In the genomic region with DNA sequence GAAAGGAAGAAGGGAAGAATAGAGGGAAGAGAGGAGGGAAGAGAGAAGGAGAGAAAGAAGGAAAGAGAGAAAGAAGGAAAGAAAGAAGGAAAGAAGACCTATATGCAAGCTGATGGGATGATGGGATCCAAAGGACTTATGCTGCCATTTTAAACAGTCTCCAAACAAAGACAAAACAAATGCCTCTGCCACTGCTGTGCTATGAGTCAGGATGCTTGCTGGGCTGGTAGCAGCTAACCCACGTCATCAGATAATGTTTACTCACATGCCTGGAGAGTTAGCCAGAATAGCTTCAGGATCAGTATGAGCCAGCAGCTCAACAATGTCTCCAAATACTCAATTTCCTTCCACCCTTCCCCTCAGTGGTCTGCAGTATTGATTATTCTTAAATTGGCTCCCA, we compare ENCODE assay signal across 1 cellular context.
TF ChIP-seq lines count a peak whose summit lies in the region.

No MANE protein-coding gene starts in this region.

TF ChIP-seq in liver, 16 proteins besides CTCF, POLR2A, EP300 and RAD21:
- TF ChIP-seq, protein P1, sequence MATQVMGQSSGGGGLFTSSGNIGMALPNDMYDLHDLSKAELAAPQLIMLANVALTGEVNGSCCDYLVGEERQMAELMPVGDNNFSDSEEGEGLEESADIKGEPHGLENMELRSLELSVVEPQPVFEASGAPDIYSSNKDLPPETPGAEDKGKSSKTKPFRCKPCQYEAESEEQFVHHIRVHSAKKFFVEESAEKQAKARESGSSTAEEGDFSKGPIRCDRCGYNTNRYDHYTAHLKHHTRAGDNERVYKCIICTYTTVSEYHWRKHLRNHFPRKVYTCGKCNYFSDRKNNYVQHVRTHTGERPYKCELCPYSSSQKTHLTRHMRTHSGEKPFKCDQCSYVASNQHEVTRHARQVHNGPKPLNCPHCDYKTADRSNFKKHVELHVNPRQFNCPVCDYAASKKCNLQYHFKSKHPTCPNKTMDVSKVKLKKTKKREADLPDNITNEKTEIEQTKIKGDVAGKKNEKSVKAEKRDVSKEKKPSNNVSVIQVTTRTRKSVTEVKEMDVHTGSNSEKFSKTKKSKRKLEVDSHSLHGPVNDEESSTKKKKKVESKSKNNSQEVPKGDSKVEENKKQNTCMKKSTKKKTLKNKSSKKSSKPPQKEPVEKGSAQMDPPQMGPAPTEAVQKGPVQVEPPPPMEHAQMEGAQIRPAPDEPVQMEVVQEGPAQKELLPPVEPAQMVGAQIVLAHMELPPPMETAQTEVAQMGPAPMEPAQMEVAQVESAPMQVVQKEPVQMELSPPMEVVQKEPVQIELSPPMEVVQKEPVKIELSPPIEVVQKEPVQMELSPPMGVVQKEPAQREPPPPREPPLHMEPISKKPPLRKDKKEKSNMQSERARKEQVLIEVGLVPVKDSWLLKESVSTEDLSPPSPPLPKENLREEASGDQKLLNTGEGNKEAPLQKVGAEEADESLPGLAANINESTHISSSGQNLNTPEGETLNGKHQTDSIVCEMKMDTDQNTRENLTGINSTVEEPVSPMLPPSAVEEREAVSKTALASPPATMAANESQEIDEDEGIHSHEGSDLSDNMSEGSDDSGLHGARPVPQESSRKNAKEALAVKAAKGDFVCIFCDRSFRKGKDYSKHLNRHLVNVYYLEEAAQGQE (IDR thresholded peaks at IDR 0.05), result no peak
- TF ChIP-seq YY1 (IDR thresholded peaks at IDR 0.05) (no peak), TAF1 (conservative IDR thresholded peaks at IDR 0.05) (no peak)
